In the genomic region with DNA sequence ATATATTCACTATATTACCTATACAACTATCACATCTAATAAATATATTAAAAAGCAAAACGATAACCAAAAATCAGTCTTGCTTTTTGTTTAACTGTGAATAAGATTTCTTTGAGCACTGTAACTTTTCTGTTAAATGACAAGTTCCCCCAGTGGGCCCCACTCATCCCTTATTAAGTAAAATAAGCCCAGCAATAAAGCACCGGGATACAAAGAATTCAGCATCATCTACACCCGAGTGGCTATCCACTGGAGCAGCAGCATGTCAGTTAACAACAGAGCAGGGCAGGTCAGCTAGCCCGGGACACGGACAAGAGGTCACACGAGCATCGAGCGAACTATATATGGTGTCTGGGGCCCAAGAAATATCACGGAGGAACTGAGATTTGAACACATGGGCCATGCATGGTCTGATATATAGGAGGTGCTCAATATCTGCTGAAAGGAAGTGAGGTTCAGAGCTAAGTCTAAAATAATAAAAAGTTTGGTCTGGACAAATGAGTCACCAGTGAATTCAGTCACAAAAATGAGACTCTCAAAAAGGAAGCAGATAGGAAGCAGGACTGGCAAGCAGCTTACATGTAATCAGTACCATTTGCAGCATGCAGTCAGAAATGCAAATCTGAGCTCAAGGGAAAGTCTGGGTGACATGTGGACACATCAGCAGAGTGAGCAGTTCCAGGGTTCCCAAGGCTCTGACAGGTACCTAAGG, we compare ENCODE assay signal across 7 cellular contexts. TPM values are rescaled to one million over a fixed set of nuclear protein-coding genes. Genes with fewer than 3 reads are reported as not detected.
DNase-seq lines count a peak whose midpoint lies in the region; ATAC-seq and TF ChIP-seq lines count a peak whose summit lies in the region.

No MANE protein-coding gene starts in this region.

- DNase-seq in HFFc6 (peak; percentile 86), NCI-H226 (peak; percentile 26), foreskin keratinocyte (peak; percentile 32 to 68), LoVo (ENCODE audit: low spot score) (no peak), retina (no peak), NCI-H2227 treated with DMSO at 0.1 percent for 48 hours (lab: John Stamatoyannopoulos, UW) (no peak)

- TF ChIP-seq CTCF in HFFc6 (IDR thresholded peaks at IDR 0.05) (no peak), foreskin keratinocyte (conservative IDR thresholded peaks at IDR 0.05) (peak; percentile 33)

- peaks cover 6% of the 10 kb centered on the region for H3K27me3 Mint-ChIP-seq in HFFc6 (ENCODE audit: insufficient read depth)

- ATAC-seq in GM18867 (IDR thresholded peaks at IDR 0.05; ENCODE audit: unreplicated experiment) (peak; percentile 56), foreskin keratinocyte (peak; percentile 2)

- peak overlapping the region; percentile 93 for H3K27ac Mint-ChIP-seq in HFFc6

- peaks cover 80% of the 10 kb centered on the region for H3K4me1 Mint-ChIP-seq in HFFc6 (ENCODE audit: low read depth)

- H3K36me3 Mint-ChIP-seq in HFFc6 (ENCODE audit: low read depth) = peaks cover 58% of the 10 kb centered on the region

- H3K27me3 ChIP-seq in foreskin keratinocyte = no peaks in the 10 kb centered on the region

- H3K9me3 Mint-ChIP-seq in HFFc6 = no peaks in the 10 kb centered on the region; the same call in 1 of the 2 replicates

- no peak overlapping the region for H3K27ac ChIP-seq in foreskin keratinocyte

- H3K4me1 ChIP-seq in foreskin keratinocyte = peaks cover 18% of the 10 kb centered on the region

- H3K4me3 Mint-ChIP-seq in HFFc6 = peak overlapping the region; percentile 79

RNA-seq across cellular contexts. Expression of gene ERCC6, which starts 4.1 kb away (rescaled TPM):
- 10 to 100 TPM; 52.5 to 97.5 (median 59.3) TPM for total RNA-seq in HFFc6 (2021; fragmentation: NEBNext Ultra II Directional; extraction: Animal tissue kit (Norgen Biotek cat#: 25700))
- 43.1 and 46.6 TPM in 2 replicates for total RNA-seq in foreskin keratinocyte
- 14.4 TPM in 2 replicates for polyA plus RNA-seq in foreskin keratinocyte

Comparison
In these comparisons a context has a peak if more than half of its experiments do, and no peak if none do; other contexts are left out.
1. DNase-seq: peak in HFFc6 (single experiment), NCI-H226 (single experiment) and foreskin keratinocyte (2 of 2); none in LoVo (single experiment), retina (single experiment) and NCI-H2227 treated with DMSO at 0.1 percent for 48 hours (single experiment).